Comparison of ENCODE assay signal across 3 cellular contexts in genomic region chr20:38040276-38040675, GRCh38.
TF ChIP-seq lines count a peak whose summit lies in the region.

No MANE protein-coding gene starts in this region.

TF ChIP-seq in HEK293, 187 proteins besides CTCF, POLR2A, EP300 and RAD21:
- TF ChIP-seq PRDM1 (tag by site-specific recombination; IDR thresholded peaks at IDR 0.05), result peak; percentile 77
- TF ChIP-seq ZNF366 (tag by site-specific recombination; conservative IDR thresholded peaks at IDR 0.05), result 0 out of 2 replicates have a peak, but pooled peaks have one; percentile 9
- TF ChIP-seq PRDM6 (tag by site-specific recombination; IDR thresholded peaks at IDR 0.05), result peak; percentile 50; the same call in 1 of the 2 replicates
- TF ChIP-seq SP2 (tag by site-specific recombination; IDR thresholded peaks at IDR 0.05), result no peak
- peak; percentile 80 for TF ChIP-seq ATF2 (tag by site-specific recombination; IDR thresholded peaks at IDR 0.05; ENCODE audit: low read depth)

TF ChIP-seq in GM12878, 131 proteins besides CTCF, POLR2A, EP300 and RAD21:
- TF ChIP-seq ATF7 (IDR thresholded peaks at IDR 0.05; ENCODE audit: low read depth), result peak; percentile 79
- no peak for TF ChIP-seq POLR2AphosphoS5 (IDR thresholded peaks at IDR 0.05; ENCODE audit: low read length)

TF ChIP-seq in HepG2, 621 proteins besides CTCF, POLR2A, EP300 and RAD21:
- no peak for TF ChIP-seq ZNF710 (CRISPR knock-in tag; IDR thresholded peaks at IDR 0.05; ENCODE audit: borderline replicate concordance)
- no peak for TF ChIP-seq ZNF891 (CRISPR knock-in tag; IDR thresholded peaks at IDR 0.05)
- TF ChIP-seq CBX5 (CRISPR knock-in tag; IDR thresholded peaks at IDR 0.05; ENCODE audit: borderline replicate concordance), result no peak
- TF ChIP-seq ELK4 (CRISPR knock-in tag; IDR thresholded peaks at IDR 0.05; ENCODE audit: borderline replicate concordance), result no peak
- TF ChIP-seq GMEB1 (CRISPR knock-in tag; IDR thresholded peaks at IDR 0.05; ENCODE audit: borderline replicate concordance), result no peak
- peak; percentile 92 for TF ChIP-seq ATF7 (IDR thresholded peaks at IDR 0.05)
- no peak for TF ChIP-seq ATF7 (CRISPR knock-in tag; IDR thresholded peaks at IDR 0.05)
